Comparison of ENCODE assay signal across 31 cellular contexts in genomic region chrX:128804828-128805227, GRCh38.
"Had no signal": no experiment of that assay in that cellular context is flagged by ENCODE, and none has a peak within 500 bp of the region (broad histone marks: within the 10 kb centered on the region; RNA-seq: fewer than 3 reads in every experiment).

No MANE protein-coding gene starts in this region.

- H3K9me3 ChIP-seq: adrenal gland, ascending aorta, esophagus muscularis mucosa, gastrocnemius medialis had no signal

- H3K27ac ChIP-seq: adrenal gland, ascending aorta, esophagus muscularis mucosa, foreskin keratinocyte, gastrocnemius medialis, heart right ventricle, VCaP had no signal

- H3K27me3 ChIP-seq: adrenal gland, ascending aorta, esophagus muscularis mucosa, foreskin keratinocyte, gastrocnemius medialis, heart right ventricle had no signal

- H3K27ac Mint-ChIP-seq: activated CD4-positive, alpha-beta memory T cell treated with anti-CD3 and anti-CD28 coated beads, Interleukin-2, amount 10 ng/mL, durations not matched to agents 7 days and 5 days; activated CD4-positive, alpha-beta T cell treated with anti-CD3 and anti-CD28 coated beads, Interleukin-2, amount 10 ng/mL, durations not matched to agents 7 days and 5 days; activated naive CD8-positive, alpha-beta T cell; activated T-cell treated with anti-CD3 and anti-CD28 coated beads, Interleukin-2, amount 50 U/mL, for 24 hours; activated T-helper 17 cell treated with anti-CD3 and anti-CD28 coated beads, Interleukin-2, amount 50 U/mL, for 72 hours; effector memory CD8-positive, alpha-beta T cell; WTC11 had no signal

- H3K36me3 ChIP-seq: adrenal gland, ascending aorta, esophagus muscularis mucosa, gastrocnemius medialis, heart right ventricle had no signal

- H3K27me3 Mint-ChIP-seq: activated CD4-positive, alpha-beta memory T cell treated with anti-CD3 and anti-CD28 coated beads, Interleukin-2, amount 10 ng/mL, durations not matched to agents 7 days and 5 days; activated CD4-positive, alpha-beta T cell treated with anti-CD3 and anti-CD28 coated beads, Interleukin-2, amount 10 ng/mL, durations not matched to agents 7 days and 5 days; activated naive CD8-positive, alpha-beta T cell; activated T-helper 17 cell treated with anti-CD3 and anti-CD28 coated beads, Interleukin-2, amount 50 U/mL, for 72 hours; effector memory CD8-positive, alpha-beta T cell had no signal

- H3K4me3 ChIP-seq: adrenal gland, ascending aorta, esophagus muscularis mucosa, gastrocnemius medialis, heart right ventricle had no signal

- DNase-seq: activated CD4-positive, alpha-beta memory T cell treated with anti-CD3 and anti-CD28 coated beads, Interleukin-2, amount 10 ng/mL, durations not matched to agents 7 days and 5 days; activated CD4-positive, alpha-beta T cell treated with anti-CD3 and anti-CD28 coated beads for 1 hour; activated CD4-positive, alpha-beta T cell treated with anti-CD3 and anti-CD28 coated beads for 4 hours; activated CD4-positive, alpha-beta T cell treated with anti-CD3 and anti-CD28 coated beads, Interleukin-2, amount 10 ng/mL, durations not matched to agents 7 days and 5 days; activated CD4-positive, alpha-beta T cell treated with anti-CD3 and anti-CD28 coated beads, Interleukin-2, amount 50 U/mL, for 4 hours; activated CD8-positive, alpha-beta memory T cell treated with anti-CD3 and anti-CD28 coated beads, Interleukin-2, amount 50 U/mL, for 48 hours; activated effector memory CD4-positive, alpha-beta T cell treated with Interleukin-2 at 50 U/mL for 16 hours; activated gamma-delta T cell treated with Interleukin-2 at 50 U/mL for 16 hours; activated naive CD4-positive, alpha-beta T cell treated with anti-CD3 and anti-CD28 coated beads, Interleukin-2, amount 50 U/mL, for 16 hours; activated naive CD4-positive, alpha-beta T cell treated with Interleukin-2 at 50 U/mL for 16 hours; activated T-cell treated with anti-CD3 and anti-CD28 coated beads for 4 hours; activated T-cell treated with anti-CD3 and anti-CD28 coated beads, Interleukin-2, amount 50 U/mL, for 24 hours; adrenal gland; amygdala; caudate nucleus; cortex of kidney; dermis blood vessel endothelial cell; effector CD4-positive, alpha-beta T cell; effector memory CD8-positive, alpha-beta T cell; erythroblast; foreskin keratinocyte; gastrocnemius medialis; glutamatergic neuron; heart right ventricle; T-helper 2 cell had no signal

- H3K4me1 ChIP-seq: adrenal gland, ascending aorta, esophagus muscularis mucosa, foreskin keratinocyte, gastrocnemius medialis, heart right ventricle had no signal

- H3K4me1 Mint-ChIP-seq: activated CD4-positive, alpha-beta memory T cell treated with anti-CD3 and anti-CD28 coated beads, Interleukin-2, amount 10 ng/mL, durations not matched to agents 7 days and 5 days; activated CD4-positive, alpha-beta T cell treated with anti-CD3 and anti-CD28 coated beads, Interleukin-2, amount 10 ng/mL, durations not matched to agents 7 days and 5 days; activated T-helper 17 cell treated with anti-CD3 and anti-CD28 coated beads, Interleukin-2, amount 50 U/mL, for 72 hours had no signal

- ATAC-seq: activated T-helper 17 cell treated with anti-CD3 and anti-CD28 coated beads, Interleukin-2, amount 50 U/mL, for 72 hours; effector memory CD8-positive, alpha-beta T cell; foreskin keratinocyte; gastrocnemius medialis; heart right ventricle; WTC11 had no signal

- H3K4me3 Mint-ChIP-seq: activated CD4-positive, alpha-beta memory T cell treated with anti-CD3 and anti-CD28 coated beads, Interleukin-2, amount 10 ng/mL, durations not matched to agents 7 days and 5 days; activated CD4-positive, alpha-beta T cell treated with anti-CD3 and anti-CD28 coated beads, Interleukin-2, amount 10 ng/mL, durations not matched to agents 7 days and 5 days; activated naive CD8-positive, alpha-beta T cell; activated T-cell treated with anti-CD3 and anti-CD28 coated beads, Interleukin-2, amount 50 U/mL, for 24 hours; activated T-helper 17 cell treated with anti-CD3 and anti-CD28 coated beads, Interleukin-2, amount 50 U/mL, for 72 hours; effector memory CD8-positive, alpha-beta T cell; WTC11 had no signal

- H3K9me3 Mint-ChIP-seq: activated T-helper 17 cell treated with anti-CD3 and anti-CD28 coated beads, Interleukin-2, amount 50 U/mL, for 72 hours had no signal

- H3K36me3 Mint-ChIP-seq: activated naive CD8-positive, alpha-beta T cell had no signal
